18 cellular contexts compared by ENCODE assay signal in genomic region chr15:87365221-87365620, GRCh38.
DNase-seq lines count a peak whose midpoint lies in the region; ATAC-seq and TF ChIP-seq lines count a peak whose summit lies in the region.
"Had no signal": no experiment of that assay in that cellular context is flagged by ENCODE, and none has a peak within 500 bp of the region (broad histone marks: within the 10 kb centered on the region; RNA-seq: fewer than 3 reads in every experiment).

No MANE protein-coding gene starts in this region.

- H3K4me2 ChIP-seq in mesenchymal stem cell (ENCODE audit: low read length, poor library complexity, severe bottlenecking), result no peak overlapping the region
- H3K4me2 ChIP-seq: BLaER1 treated with 17β-estradiol and CSF1 and Interleukin-3, amounts not matched to agents 10 nM and 100 nM had no signal

- no peaks in the 10 kb centered on the region for H3K27me3 ChIP-seq in mesenchymal stem cell (ENCODE audit: control insufficient read depth in 1 of 2, insufficient read depth in 1 of 2, low read length in 2 of 2)
- H3K27me3 ChIP-seq: BLaER1 treated with 17β-estradiol and CSF1 and Interleukin-3, amounts not matched to agents 10 nM and 100 nM; transverse colon had no signal

- H2AK5ac ChIP-seq in mesenchymal stem cell (ENCODE audit: low read length, severe bottlenecking), result peak overlapping the region; percentile 90

- no peak overlapping the region for H2BK5ac ChIP-seq in mesenchymal stem cell (ENCODE audit: low read depth, low read length, poor library complexity, severe bottlenecking)

- WGBS in mesenchymal stem cell, result 11% methylated on average over 1 of the region's 2 CpGs

- ATAC-seq in HG02852 (IDR thresholded peaks at IDR 0.05; ENCODE audit: unreplicated experiment) (no peak), GM21390 (IDR thresholded peaks at IDR 0.05; ENCODE audit: unreplicated experiment) (no peak)
- ATAC-seq: activated T-cell treated with anti-CD3 and anti-CD28 coated beads, Interleukin-2, amount 50 U/mL, for 4 hours; Right ventricle myocardium inferior had no signal

- H2BK120ac ChIP-seq in mesenchymal stem cell (ENCODE audit: low read depth, low read length), result no peak overlapping the region

- H3K14ac ChIP-seq in mesenchymal stem cell (ENCODE audit: low read length in 2 of 2), result no peak overlapping the region

- H3K9me3 ChIP-seq in mesenchymal stem cell (ENCODE audit: control insufficient read depth, low read length), result peaks cover 5% of the 10 kb centered on the region
- H3K9me3 ChIP-seq: transverse colon had no signal

- H2AFZ ChIP-seq in mesenchymal stem cell (ENCODE audit: low read depth, low read length), result no peak overlapping the region

- H3K4ac ChIP-seq in mesenchymal stem cell (ENCODE audit: low read depth in 1 of 2, low read length in 2 of 2), result peak overlapping the region in 1 of 2 experiments; percentile 54

- peak overlapping the region; percentile 76 for H4K8ac ChIP-seq in mesenchymal stem cell (ENCODE audit: low read length)

- H3K4me3 ChIP-seq in AG10803 (ENCODE audit: low read length) (no peak overlapping the region), choroid plexus epithelial cell (ENCODE audit: low read depth, low read length) (no peak overlapping the region), mesenchymal stem cell (ENCODE audit: insufficient read depth in 1 of 2, low read depth in 1 of 2, low read length in 2 of 2) (no peak overlapping the region)
- H3K4me3 ChIP-seq: BLaER1 treated with 17β-estradiol and CSF1 and Interleukin-3, amounts not matched to agents 10 nM and 100 nM; transverse colon had no signal

- peak overlapping the region; percentile 75 for H3K27ac ChIP-seq in mesenchymal stem cell (ENCODE audit: low read length, poor library complexity, severe bottlenecking)
- H3K27ac ChIP-seq: BLaER1 treated with 17β-estradiol and CSF1 and Interleukin-3, amounts not matched to agents 10 nM and 100 nM; transverse colon had no signal

- no peak overlapping the region for H3K9ac ChIP-seq in mesenchymal stem cell (ENCODE audit: low read length)
- H3K9ac ChIP-seq: BLaER1 treated with 17β-estradiol and CSF1 and Interleukin-3, amounts not matched to agents 10 nM and 100 nM had no signal

- peak; percentile 85 for DNase-seq in AG10803 (ENCODE audit: low read depth)
- DNase-seq in M059J (ENCODE audit: low read depth), result peak; percentile 85
- DNase-seq in choroid plexus epithelial cell (ENCODE audit: low read depth), result peak; percentile 71
- DNase-seq in mesenchymal stem cell, result peak; percentile 63
- no peak for DNase-seq in cerebellar nuclear complex (lab: John Stamatoyannopoulos, UW)
- DNase-seq in ureter (ENCODE audit: low spot score), result no peak
- DNase-seq: activated CD4-positive, alpha-beta T cell treated with anti-CD3 and anti-CD28 coated beads, Interleukin-2, amount 50 U/mL, for 1 hour; activated T-cell treated with anti-CD3 and anti-CD28 coated beads, Interleukin-2, amount 50 U/mL, for 4 hours; KBM-7; kidney; NCI-H1694; stimulated activated CD4-positive, alpha-beta T cell treated with anti-CD3 and anti-CD28 coated beads, Interleukin-1b, Interleukin-23, amount 100 ng/mL, for 48 hours; stimulated activated CD8-positive, alpha-beta memory T cell treated with anti-CD3 and anti-CD28 coated beads, Interleukin-4, amount 100 ng/mL, for 48 hours; transverse colon had no signal

- H2BK15ac ChIP-seq in mesenchymal stem cell (ENCODE audit: low read depth, poor library complexity, severe bottlenecking), result no peak overlapping the region

- peak overlapping the region in 1 of 2 experiments; percentile 77 for H3K18ac ChIP-seq in mesenchymal stem cell (ENCODE audit: low read depth in 1 of 2, low read length in 2 of 2)

- no peaks in the 10 kb centered on the region for H3K79me1 ChIP-seq in mesenchymal stem cell (replicated peaks; ENCODE audit: low read length, poor library complexity, severe bottlenecking)

- no peak overlapping the region for H3K23ac ChIP-seq in mesenchymal stem cell (ENCODE audit: low read length in 2 of 2)

- TF ChIP-seq CTCF in AG10803 (conservative IDR thresholded peaks at IDR 0.05; ENCODE audit: low read length), result no peak
- TF ChIP-seq CTCF in choroid plexus epithelial cell (conservative IDR thresholded peaks at IDR 0.05; ENCODE audit: low read depth, low read length), result no peak

- H2BK12ac ChIP-seq in mesenchymal stem cell (ENCODE audit: low read length in 2 of 2), result peak overlapping the region in 1 of 2 experiments; percentile 88

- H3K36me3 ChIP-seq in mesenchymal stem cell (ENCODE audit: control insufficient read depth in 1 of 2, insufficient read depth in 2 of 2, low read depth in 1 of 2, low read length in 2 of 2), result no peaks in the 10 kb centered on the region
- H3K36me3 ChIP-seq: BLaER1 treated with 17β-estradiol and CSF1 and Interleukin-3, amounts not matched to agents 10 nM and 100 nM; transverse colon had no signal

- peaks cover 7% of the 10 kb centered on the region for H3K4me1 ChIP-seq in mesenchymal stem cell (ENCODE audit: control insufficient read depth, insufficient read depth, low read depth, low read length)
- H3K4me1 ChIP-seq: BLaER1 treated with 17β-estradiol and CSF1 and Interleukin-3, amounts not matched to agents 10 nM and 100 nM; transverse colon had no signal

- H4K91ac ChIP-seq in mesenchymal stem cell (ENCODE audit: low read length), result no peak overlapping the region

Comparison
In these comparisons a context has a peak if more than half of its experiments do, and no peak if none do; other contexts are left out.
1. DNase-seq: peak in AG10803 (single experiment), M059J (single experiment), choroid plexus epithelial cell (single experiment) and mesenchymal stem cell (single experiment); none in cerebellar nuclear complex (0 of 2) and ureter (single experiment).